In genomic region chr7:142772051-142772450, GRCh38 we compare ENCODE assay signal across 27 cellular contexts. TPM values are rescaled to one million over a fixed set of nuclear protein-coding genes. Genes with fewer than 3 reads are reported as not detected.
"Had no signal": no experiment of that assay in that cellular context is flagged by ENCODE, and none has a peak within 500 bp of the region (broad histone marks: within the 10 kb centered on the region; RNA-seq: fewer than 3 reads in every experiment).

No MANE protein-coding gene starts in this region.

- H3K4me3 ChIP-seq: colonic mucosa, esophagus squamous epithelium, hepatocyte, lung, psoas muscle, spleen, stomach, thoracic aorta had no signal

- H3K9me3 ChIP-seq: colonic mucosa, esophagus squamous epithelium, psoas muscle, spleen, stomach, thoracic aorta had no signal

- DNase-seq: colonic mucosa; dermis blood vessel endothelial cell; esophagus squamous epithelium; foreskin fibroblast; kidney; left colon; left ventricle myocardium superior; mesendoderm; naive B cell; psoas muscle; retina; spleen; stimulated activated CD4-positive, alpha-beta T cell treated with anti-CD3 and anti-CD28 coated beads, Interleukin-15, amount 100 ng/mL, for 24 hours; stimulated activated CD4-positive, alpha-beta T cell treated with anti-CD3 and anti-CD28 coated beads, Interleukin-1b, Interleukin-23, amount 100 ng/mL, for 48 hours; stimulated activated CD4-positive, alpha-beta T cell treated with anti-CD3 and anti-CD28 coated beads, Interleukin-4, amount 100 ng/mL, for 24 hours; stimulated activated naive CD4-positive, alpha-beta T cell; stomach; substantia nigra; trophoblast cell had no signal

- FAIRE-seq: kidney, urothelium cell line had no signal

- H3K4me1 ChIP-seq: colonic mucosa, esophagus squamous epithelium, psoas muscle had no signal

- H3K27me3 ChIP-seq: colonic mucosa, spleen had no signal

- ATAC-seq: left colon, left ventricle myocardium superior, psoas muscle, sciatic nerve had no signal

- H3K27ac ChIP-seq: colonic mucosa, esophagus squamous epithelium, hepatocyte, psoas muscle, spleen, stomach, thoracic aorta had no signal

- H3K36me3 ChIP-seq: colonic mucosa, esophagus squamous epithelium, spleen, stomach, thoracic aorta had no signal

RNA-seq across cellular contexts. Expression of gene PRSS2, which starts 1.3 kb away (rescaled TPM):
- total RNA-seq: dermis blood vessel endothelial cell, epithelial cell of proximal tubule, esophagus squamous epithelium, kidney, left ventricle myocardium superior, skeletal muscle tissue had no signal

RNA-seq across cellular contexts. Expression of gene PRSS1, which starts 22.8 kb away (rescaled TPM):
- total RNA-seq: dermis blood vessel endothelial cell, epithelial cell of proximal tubule, esophagus squamous epithelium, kidney, left ventricle myocardium superior, omental fat pad, skeletal muscle tissue had no signal
